11 cellular contexts compared by ENCODE assay signal in genomic region chr12:46609281-46609623, GRCh38.
DNase-seq lines count a peak whose midpoint lies in the region; ATAC-seq and TF ChIP-seq lines count a peak whose summit lies in the region.
"Had no signal": no experiment of that assay in that cellular context is flagged by ENCODE, and none has a peak within 500 bp of the region (broad histone marks: within the 10 kb centered on the region; RNA-seq: fewer than 3 reads in every experiment).

No MANE protein-coding gene starts in this region.

- H3K27ac Mint-ChIP-seq in activated naive CD8-positive, alpha-beta T cell treated with anti-CD3 and anti-CD28 coated beads, Interleukin-2, amount 10 ng/mL, durations not matched to agents 7 days and 5 days = peak overlapping the region; percentile 87

- peak; percentile 25 for DNase-seq in GM13977 (ENCODE audit: low spot score)
- no peak for DNase-seq in activated naive CD8-positive, alpha-beta T cell treated with anti-CD3 and anti-CD28 coated beads, Interleukin-2, amount 10 ng/mL, durations not matched to agents 7 days and 5 days
- no peak for DNase-seq in epidermal melanocyte (ENCODE audit: insufficient read length, low spot score)
- DNase-seq: DMS79, midbrain, NCI-H2107 had no signal

- no peaks in the 10 kb centered on the region for H3K27me3 ChIP-seq in skeletal muscle satellite cell (ENCODE audit: control insufficient read depth, insufficient read depth, low read length)
- H3K27me3 ChIP-seq: SJSA1 had no signal

- TF ChIP-seq CTCF in GM13977 (IDR thresholded peaks at IDR 0.05; ENCODE audit: extremely low read depth, insufficient read depth, missing control alignments) = no peak

- peak overlapping the region; percentile 74 for H3K4me3 Mint-ChIP-seq in activated naive CD8-positive, alpha-beta T cell treated with anti-CD3 and anti-CD28 coated beads, Interleukin-2, amount 10 ng/mL, durations not matched to agents 7 days and 5 days

- no peaks in the 10 kb centered on the region for H3K27me3 Mint-ChIP-seq in activated naive CD8-positive, alpha-beta T cell treated with anti-CD3 and anti-CD28 coated beads, Interleukin-2, amount 10 ng/mL, durations not matched to agents 7 days and 5 days

- POLR2A ChIA-PET in activated naive CD8-positive, alpha-beta T cell treated with anti-CD3 and anti-CD28 coated beads, Interleukin-2, amount 10 ng/mL, durations not matched to agents 7 days and 5 days (lab: Charles Lee) = interaction anchor here (0.9 to 2.6 kb wide), 6 partner anchors 10 to 238 kb away, joined by 3 to 11 read pairs (median 6); no protein-coding TSS in a partner anchor

- peaks cover 25% of the 10 kb centered on the region for H3K4me1 Mint-ChIP-seq in activated naive CD8-positive, alpha-beta T cell treated with anti-CD3 and anti-CD28 coated beads, Interleukin-2, amount 10 ng/mL, durations not matched to agents 7 days and 5 days

- no peak overlapping the region for H3K9ac ChIP-seq in skeletal muscle satellite cell (ENCODE audit: low read depth, low read length)

- peak; percentile 62 for ATAC-seq in HG02798 (IDR thresholded peaks at IDR 0.05; ENCODE audit: poor library complexity, unreplicated experiment)
- ATAC-seq in activated naive CD8-positive, alpha-beta T cell treated with anti-CD3 and anti-CD28 coated beads, Interleukin-2, amount 10 ng/mL, durations not matched to agents 7 days and 5 days (ENCODE audit: low read depth) = peak; percentile 91
- ATAC-seq in HG02970 (IDR thresholded peaks at IDR 0.05; ENCODE audit: low FRiP score, unreplicated experiment) = no peak
- no peak for ATAC-seq in GM18907 (IDR thresholded peaks at IDR 0.05; ENCODE audit: unreplicated experiment)

- peak overlapping the region; percentile 21 for H3K4me3 ChIP-seq in skeletal muscle satellite cell (ENCODE audit: low read length)
- H3K4me3 ChIP-seq: SJSA1 had no signal

- peaks cover 37% of the 10 kb centered on the region for H3K9me3 Mint-ChIP-seq in activated naive CD8-positive, alpha-beta T cell treated with anti-CD3 and anti-CD28 coated beads, Interleukin-2, amount 10 ng/mL, durations not matched to agents 7 days and 5 days

- H3K4me2 ChIP-seq in skeletal muscle satellite cell (ENCODE audit: low read length) = peak overlapping the region; percentile 13

- peaks cover 43% of the 10 kb centered on the region for H3K36me3 Mint-ChIP-seq in activated naive CD8-positive, alpha-beta T cell treated with anti-CD3 and anti-CD28 coated beads, Interleukin-2, amount 10 ng/mL, durations not matched to agents 7 days and 5 days

- in situ Hi-C loops in GM13977 (cut with MboI; ENCODE audit: low pct_unique_long_range_greater_than_20kb, low sequenced_read_pairs, unreplicated experiment) = no loop called here

- H3K4me1 ChIP-seq in skeletal muscle satellite cell (ENCODE audit: control insufficient read depth, insufficient read depth, low read length) = peaks cover 18% of the 10 kb centered on the region

- H3K9me3 ChIP-seq in skeletal muscle satellite cell (replicated peaks; ENCODE audit: low read length) = no peaks in the 10 kb centered on the region
- H3K9me3 ChIP-seq: SJSA1 had no signal

- H3K36me3 ChIP-seq in skeletal muscle satellite cell (ENCODE audit: insufficient read depth, low read length) = no peaks in the 10 kb centered on the region
- H3K36me3 ChIP-seq: SJSA1 had no signal

Comparison
In these comparisons a context has a peak if more than half of its experiments do, and no peak if none do; other contexts are left out.
1. ATAC-seq: peak in HG02798 (single experiment) and activated naive CD8-positive, alpha-beta T cell treated with anti-CD3 and anti-CD28 coated beads, Interleukin-2, amount 10 ng/mL, durations not matched to agents 7 days and 5 days (single experiment); none in HG02970 (single experiment) and GM18907 (single experiment).